In the genomic region with DNA sequence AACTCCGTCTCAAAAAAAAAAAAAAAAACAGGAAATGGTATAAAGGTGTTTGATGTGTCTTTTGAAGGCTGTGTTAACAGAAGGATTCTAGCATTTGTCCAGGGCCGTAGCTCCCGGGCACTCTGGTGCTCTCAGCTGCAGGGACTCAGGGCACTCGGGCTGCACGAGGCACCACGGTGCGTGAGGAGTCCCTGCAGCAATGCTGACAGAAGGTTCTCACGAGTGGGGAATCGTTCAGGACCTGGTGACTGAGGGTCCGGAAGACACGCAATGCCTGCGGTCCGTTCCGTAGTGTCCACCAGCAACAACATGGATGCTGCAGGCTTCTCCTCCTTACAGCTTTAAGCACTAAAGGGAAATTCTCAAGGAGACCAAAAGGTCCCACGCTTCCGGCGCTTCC, we compare ENCODE assay signal across 30 cellular contexts. TPM values are rescaled to one million over a fixed set of nuclear protein-coding genes. Genes with fewer than 3 reads are reported as not detected.
DNase-seq lines count a peak whose midpoint lies in the region; ATAC-seq, FAIRE-seq and TF ChIP-seq lines count a peak whose summit lies in the region.
"Had no signal": no experiment of that assay in that cellular context is flagged by ENCODE, and none has a peak within 500 bp of the region (broad histone marks: within the 10 kb centered on the region; RNA-seq: fewer than 3 reads in every experiment).

No MANE protein-coding gene starts in this region.

- FAIRE-seq in endothelial cell of umbilical vein (lab: Jason Lieb, UNC) = no peak
- FAIRE-seq: colon, GM12892, islet of Langerhans had no signal

- no peaks in the 10 kb centered on the region for H3K27me3 ChIP-seq in HL-60 (ENCODE audit: insufficient read depth, poor library complexity, severe bottlenecking)
- no peaks in the 10 kb centered on the region for H3K27me3 ChIP-seq in endothelial cell of umbilical vein (ENCODE audit: control insufficient read depth in 2 of 2, insufficient read depth in 2 of 2, low read length in 2 of 2)
- no peaks in the 10 kb centered on the region for H3K27me3 ChIP-seq in smooth muscle cell (ENCODE audit: low read depth)
- no peaks in the 10 kb centered on the region for H3K27me3 ChIP-seq in CD8-positive, alpha-beta T cell (ENCODE audit: insufficient read depth, low read length)
- H3K27me3 ChIP-seq: neutrophil, stomach, tibial nerve had no signal

- H3K4me1 Mint-ChIP-seq in activated CD8-positive, alpha-beta T cell treated with anti-CD3 and anti-CD28 coated beads for 36 hours (ENCODE audit: low read depth) = peaks cover 3% of the 10 kb centered on the region
- H3K4me1 Mint-ChIP-seq in CD8-positive, alpha-beta T cell (ENCODE audit: low read depth) = peaks cover 2% of the 10 kb centered on the region

- WGBS in smooth muscle cell (ENCODE audit: low lambda C conversion rate) = 95% methylated on average over 15 of the region's 17 CpGs

- H3F3A ChIP-seq in smooth muscle cell (ENCODE audit: low read depth) = peaks cover 55% of the 10 kb centered on the region

- TSS peak; percentile 2 for BruUV-seq in endothelial cell of umbilical vein (replicated peaks; lab: Mats Ljungman, UMichigan)

- H3K9me3 Mint-ChIP-seq in activated CD8-positive, alpha-beta T cell treated with anti-CD3 and anti-CD28 coated beads for 36 hours = no peaks in the 10 kb centered on the region
- H3K9me3 Mint-ChIP-seq in CD8-positive, alpha-beta T cell = no peaks in the 10 kb centered on the region
- H3K9me3 Mint-ChIP-seq: activated CD4-positive, alpha-beta memory T cell treated with anti-CD3 and anti-CD28 coated beads for 36 hours; activated naive CD4-positive, alpha-beta T cell treated with anti-CD3 and anti-CD28 coated beads, Interleukin-2, amount 50 U/mL, for 24 hours; activated T-helper 1 cell treated with anti-CD3 and anti-CD28 coated beads, Interleukin-12 subunit alpha, Interleukin-12 subunit beta, Interleukin-2, Interleukin-4 antibody, amounts not matched to agents 30 ng/mL and 10 ng/mL and 1 ng/mL, durations not matched to agents 14 hours and 24 hours and 36 hours had no signal

- peak overlapping the region; percentile 77 for H3K27ac ChIP-seq in HL-60 (replicated peaks)
- H3K27ac ChIP-seq in endothelial cell of umbilical vein (ENCODE audit: insufficient read depth, low read depth, low read length) = peak overlapping the region; percentile 96
- peak overlapping the region; percentile 95 for H3K27ac ChIP-seq in smooth muscle cell (ENCODE audit: low read depth)
- H3K27ac ChIP-seq in CD8-positive, alpha-beta T cell (ENCODE audit: low read depth, low read length) = no peak overlapping the region
- H3K27ac ChIP-seq: PC-9 had no signal

- no peak overlapping the region for H2AFZ ChIP-seq in endothelial cell of umbilical vein (ENCODE audit: low read depth, low read length)
- H2AFZ ChIP-seq in smooth muscle cell (ENCODE audit: low read depth) = no peak overlapping the region
- H2AFZ ChIP-seq: PC-9 had no signal

- H3K36me3 ChIP-seq in endothelial cell of umbilical vein (ENCODE audit: control insufficient read depth in 2 of 2, extremely low read depth in 1 of 2, insufficient read depth in 2 of 2, low read length in 2 of 2) = peaks cover 14 to 19% of the 10 kb centered on the region in 2 experiments
- no peaks in the 10 kb centered on the region for H3K36me3 ChIP-seq in smooth muscle cell (ENCODE audit: low read depth)
- H3K36me3 ChIP-seq in CD8-positive, alpha-beta T cell (ENCODE audit: insufficient read depth, low read length) = peaks cover 32% of the 10 kb centered on the region

- no peaks in the 10 kb centered on the region for H3K9me3 ChIP-seq in endothelial cell of umbilical vein (replicated peaks; ENCODE audit: control insufficient read depth, insufficient read depth, low read length)
- H3K9me3 ChIP-seq in smooth muscle cell (replicated peaks; ENCODE audit: low read depth) = no peaks in the 10 kb centered on the region
- H3K9me3 ChIP-seq in CD8-positive, alpha-beta T cell (ENCODE audit: low read length) = no peaks in the 10 kb centered on the region
- H3K9me3 ChIP-seq: Caco-2, HAP-1, neutrophil, prostate gland, stomach, tibial nerve had no signal

- H3K4me1 ChIP-seq in endothelial cell of umbilical vein (ENCODE audit: control insufficient read depth, extremely low read depth, insufficient read depth, low read length) (peaks cover 69% of the 10 kb centered on the region), smooth muscle cell (ENCODE audit: low read depth) (peaks cover 19% of the 10 kb centered on the region)
- H3K4me1 ChIP-seq in CD8-positive, alpha-beta T cell (ENCODE audit: insufficient read depth, low read length) = no peaks in the 10 kb centered on the region
- H3K4me1 ChIP-seq: Caco-2, HAP-1 had no signal

- H3K9me1 ChIP-seq in endothelial cell of umbilical vein (replicated peaks; ENCODE audit: control insufficient read depth, extremely low read depth, insufficient read depth, low read length) = no peaks in the 10 kb centered on the region

- H3K79me2 ChIP-seq in endothelial cell of umbilical vein (ENCODE audit: control insufficient read depth, insufficient read depth, low read length) = peaks cover 20% of the 10 kb centered on the region
- peaks cover 13% of the 10 kb centered on the region for H3K79me2 ChIP-seq in smooth muscle cell (ENCODE audit: low read depth)

- DNase-seq in HL-60 (ENCODE audit: low read depth in 1 of 2, low spot score in 1 of 2) = no peak
- peak; percentile 23 for DNase-seq in NB4 (ENCODE audit: low read depth)
- DNase-seq in endothelial cell of umbilical vein (ENCODE audit: low read depth, low spot score) = no peak
- no peak for DNase-seq in smooth muscle cell (lab: John Stamatoyannopoulos, UW; ENCODE audit: unreplicated experiment)
- DNase-seq in NCI-H1092 treated with DMSO at 0.1 percent for 48 hours (lab: John Stamatoyannopoulos, UW) = no peak
- no peak for DNase-seq in activated CD8-positive, alpha-beta T cell treated with anti-CD3 and anti-CD28 coated beads for 36 hours
- no peak for DNase-seq in CD8-positive, alpha-beta T cell
- DNase-seq: activated CD4-positive, alpha-beta memory T cell treated with anti-CD3 and anti-CD28 coated beads for 36 hours; activated CD4-positive, alpha-beta T cell treated with anti-CD3 and anti-CD28 coated beads for 1 hour; activated CD8-positive, alpha-beta memory T cell treated with anti-CD3 and anti-CD28 coated beads, Interleukin-2, amount 50 U/mL, for 48 hours; C1 segment of cervical spinal cord; Caco-2; effector CD4-positive, alpha-beta T cell; left ventricle myocardium superior; NCI-H1930; NCI-H510A treated with DMSO at 0.1 percent for 48 hours; SHP77 treated with DMSO at 0.1 percent for 48 hours; stimulated activated CD4-positive, alpha-beta T cell treated with anti-CD3 and anti-CD28 coated beads, Interleukin-4, amount 100 ng/mL, for 1 hour; stomach had no signal

- no peaks in the 10 kb centered on the region for H3K27me3 Mint-ChIP-seq in activated CD8-positive, alpha-beta T cell treated with anti-CD3 and anti-CD28 coated beads for 36 hours
- no peaks in the 10 kb centered on the region for H3K27me3 Mint-ChIP-seq in CD8-positive, alpha-beta T cell (ENCODE audit: low read depth)
- H3K27me3 Mint-ChIP-seq: activated CD4-positive, alpha-beta memory T cell treated with anti-CD3 and anti-CD28 coated beads for 36 hours; activated naive CD4-positive, alpha-beta T cell treated with anti-CD3 and anti-CD28 coated beads, Interleukin-2, amount 50 U/mL, for 24 hours had no signal

- TF ChIP-seq POLR2A in NB4 (IDR thresholded peaks at IDR 0.05; ENCODE audit: extremely low read depth, insufficient read length) = no peak
- no peak for TF ChIP-seq POLR2A in endothelial cell of umbilical vein (IDR thresholded peaks at IDR 0.05; ENCODE audit: low read depth, low read length)

- no peak overlapping the region for H3K9ac ChIP-seq in endothelial cell of umbilical vein (replicated peaks; ENCODE audit: extremely low read depth, insufficient read depth, low read length)
- no peak overlapping the region for H3K9ac ChIP-seq in smooth muscle cell (ENCODE audit: low read depth)

- peaks cover 21% of the 10 kb centered on the region for H3K36me3 Mint-ChIP-seq in activated CD8-positive, alpha-beta T cell treated with anti-CD3 and anti-CD28 coated beads for 36 hours (ENCODE audit: low read depth)
- peaks cover 80% of the 10 kb centered on the region for H3K36me3 Mint-ChIP-seq in CD8-positive, alpha-beta T cell

- H3K27ac Mint-ChIP-seq in activated CD8-positive, alpha-beta T cell treated with anti-CD3 and anti-CD28 coated beads for 36 hours = no peak overlapping the region
- H3K27ac Mint-ChIP-seq in CD8-positive, alpha-beta T cell = no peak overlapping the region
- H3K27ac Mint-ChIP-seq: activated CD4-positive, alpha-beta memory T cell treated with anti-CD3 and anti-CD28 coated beads for 36 hours; activated naive CD4-positive, alpha-beta T cell treated with anti-CD3 and anti-CD28 coated beads, Interleukin-2, amount 50 U/mL, for 24 hours; activated T-helper 1 cell treated with anti-CD3 and anti-CD28 coated beads, Interleukin-12 subunit alpha, Interleukin-12 subunit beta, Interleukin-2, Interleukin-4 antibody, amounts not matched to agents 30 ng/mL and 10 ng/mL and 1 ng/mL, durations not matched to agents 14 hours and 24 hours and 36 hours had no signal

- TF ChIP-seq CTCF in HL-60 (IDR thresholded peaks at IDR 0.05; ENCODE audit: insufficient read depth, low read length) (no peak), NB4 (IDR thresholded peaks at IDR 0.05; ENCODE audit: low read depth, low read length) (no peak), endothelial cell of umbilical vein (IDR thresholded peaks at IDR 0.05; ENCODE audit: extremely low read depth in 1 of 2, insufficient read depth in 1 of 2, low read depth in 1 of 2, low read length in 2 of 2) (no peak), smooth muscle cell (IDR thresholded peaks at IDR 0.05; ENCODE audit: borderline replicate concordance, insufficient read depth, poor library complexity, severe bottlenecking) (no peak)
- TF ChIP-seq CTCF in activated CD8-positive, alpha-beta T cell treated with anti-CD3 and anti-CD28 coated beads for 36 hours (IDR thresholded peaks at IDR 0.05) = no peak
- no peak for TF ChIP-seq CTCF in CD8-positive, alpha-beta T cell (IDR thresholded peaks at IDR 0.05)

- no peak for ATAC-seq in activated CD8-positive, alpha-beta T cell treated with anti-CD3 and anti-CD28 coated beads for 36 hours
- ATAC-seq in CD8-positive, alpha-beta T cell = no peak
- ATAC-seq: left ventricle myocardium superior, sciatic nerve had no signal

- no peak overlapping the region for H3K4me2 ChIP-seq in endothelial cell of umbilical vein (ENCODE audit: insufficient read depth, low read length)
- peak overlapping the region; percentile 67 for H3K4me2 ChIP-seq in smooth muscle cell
- H3K4me2 ChIP-seq: PC-9 had no signal

- intact Hi-C loops in endothelial cell of umbilical vein (cut with micrococcal nuclease) = loop anchor here (5.0 kb wide), 1 partner anchor 38 kb away; no protein-coding TSS in a partner anchor
- intact Hi-C loops in activated CD8-positive, alpha-beta T cell treated with anti-CD3 and anti-CD28 coated beads for 36 hours (cut with micrococcal nuclease) = no loop called here
- intact Hi-C loops in CD8-positive, alpha-beta T cell (cut with DNase I, micrococcal nuclease) = no loop called here

- CTCF ChIA-PET in endothelial cell of umbilical vein (lab: Charles Lee) = interaction anchor here (1.0 kb wide), 1 partner anchor 37 kb away, joined by 4 read pairs; no protein-coding TSS in a partner anchor
- CTCF ChIA-PET in activated CD8-positive, alpha-beta T cell treated with anti-CD3 and anti-CD28 coated beads for 36 hours (lab: Charles Lee) = interaction anchor here (0.9 to 1.5 kb wide), 2 partner anchors 36 kb away, joined by 3 read pairs; no protein-coding TSS in a partner anchor
- CTCF ChIA-PET in CD8-positive, alpha-beta T cell (lab: Charles Lee) = interaction anchor here (1.1 to 1.5 kb wide), 3 partner anchors 19 to 46 kb away, joined by 3 to 5 read pairs (median 4); no protein-coding TSS in a partner anchor

- dilution Hi-C loops in endothelial cell of umbilical vein (cut with MboI; ENCODE audit: extremely low pct_ligation_motif_present, low sequenced_read_pairs) = no loop called here

- H3K4me3 Mint-ChIP-seq in activated CD8-positive, alpha-beta T cell treated with anti-CD3 and anti-CD28 coated beads for 36 hours = no peak overlapping the region
- no peak overlapping the region for H3K4me3 Mint-ChIP-seq in CD8-positive, alpha-beta T cell
- H3K4me3 Mint-ChIP-seq: activated CD4-positive, alpha-beta memory T cell treated with anti-CD3 and anti-CD28 coated beads for 36 hours; activated naive CD4-positive, alpha-beta T cell treated with anti-CD3 and anti-CD28 coated beads, Interleukin-2, amount 50 U/mL, for 24 hours; activated T-helper 1 cell treated with anti-CD3 and anti-CD28 coated beads, Interleukin-12 subunit alpha, Interleukin-12 subunit beta, Interleukin-2, Interleukin-4 antibody, amounts not matched to agents 30 ng/mL and 10 ng/mL and 1 ng/mL, durations not matched to agents 14 hours and 24 hours and 36 hours had no signal

- no peak overlapping the region for H3K4me3 ChIP-seq in HL-60 (replicated peaks; ENCODE audit: insufficient read depth, low read length)
- H3K4me3 ChIP-seq in NB4 (ENCODE audit: low read depth, low read length) = no peak overlapping the region
- no peak overlapping the region for H3K4me3 ChIP-seq in endothelial cell of umbilical vein (replicated peaks in 1 of 3; ENCODE audit: insufficient read depth in 1 of 3, low read depth in 1 of 3, low read length in 3 of 3)
- no peak overlapping the region for H3K4me3 ChIP-seq in smooth muscle cell
- no peak overlapping the region for H3K4me3 ChIP-seq in CD8-positive, alpha-beta T cell (ENCODE audit: low read depth, low read length)
- H3K4me3 ChIP-seq: HAP-1, PC-9, prostate gland, stomach, tibial nerve had no signal

- POLR2A ChIA-PET in endothelial cell of umbilical vein (lab: Charles Lee) = interaction anchor here (0.6 kb wide), 1 partner anchor 65 kb away, joined by 4 read pairs; no protein-coding TSS in a partner anchor
- POLR2A ChIA-PET in activated CD8-positive, alpha-beta T cell treated with anti-CD3 and anti-CD28 coated beads for 36 hours (lab: Charles Lee) = interaction anchor here (0.7 to 0.9 kb wide), 2 partner anchors 12 to 291 kb away, joined by 3 to 4 read pairs; a partner anchor contains a TSS
- POLR2A ChIA-PET in CD8-positive, alpha-beta T cell (lab: Charles Lee) = no interaction called here

- H4K20me1 ChIP-seq in endothelial cell of umbilical vein (replicated peaks; ENCODE audit: control insufficient read depth, extremely low read depth, insufficient read depth, low read length) = no peaks in the 10 kb centered on the region
- H4K20me1 ChIP-seq in smooth muscle cell (ENCODE audit: low read depth) = no peaks in the 10 kb centered on the region

RNA-seq across cellular contexts. Expression of a gene that starts 12.6 kb away (rescaled TPM):
- total RNA-seq in endothelial cell of umbilical vein (50.2 and 54.3 TPM in 2 replicates), smooth muscle cell (17.9 and 19.4 TPM in 2 replicates)
- polyA plus RNA-seq in endothelial cell of umbilical vein (35.4 and 40.4 TPM in 2 replicates), smooth muscle cell (25.4 and 28.5 TPM in 2 replicates)
- 18.0 and 31.7 TPM in 2 replicates for polyA plus RNA-seq in endothelial cell of umbilical vein (2011; cell fraction: cytosol; rRNA removed)
- polyA plus RNA-seq in endothelial cell of umbilical vein (2011; cell fraction: nucleus; rRNA removed) = 58.5 and 65.6 TPM in 2 replicates
- 17.9 and 28.1 TPM in 2 replicates for polyA plus RNA-seq in endothelial cell of umbilical vein (2012)
- 21.6 and 30.8 TPM in 2 replicates for polyA minus RNA-seq in endothelial cell of umbilical vein
- 7.8 TPM for polyA minus RNA-seq in endothelial cell of umbilical vein (2011; cell fraction: cytosol; rRNA and poly(A)+ RNA removed)
- polyA minus RNA-seq in endothelial cell of umbilical vein (2011; cell fraction: nucleus; rRNA and poly(A)+ RNA removed) = 34.6 and 44.7 TPM in 2 replicates
- total RNA-seq in activated CD8-positive, alpha-beta T cell treated with anti-CD3 and anti-CD28 coated beads for 36 hours = 10 to 100 TPM; 40.5 to 42.7 TPM
- total RNA-seq in CD8-positive, alpha-beta T cell = 10 to 100 TPM; 21.7 to 23.5 TPM

RNA-seq across cellular contexts. Expression of a gene that starts 36.6 kb away (rescaled TPM):
- total RNA-seq in endothelial cell of umbilical vein (0.58 and 0.71 TPM in 2 replicates), smooth muscle cell (0.63 and 2.2 TPM in 2 replicates)
- polyA plus RNA-seq in endothelial cell of umbilical vein (0.32 and 0.46 TPM in 2 replicates), smooth muscle cell (0.56 and 0.72 TPM in 2 replicates)
- 0.06 and 0.10 TPM in 2 replicates for polyA plus RNA-seq in endothelial cell of umbilical vein (2011; cell fraction: cytosol; rRNA removed)
- 0.43 and 0.87 TPM in 2 replicates for polyA plus RNA-seq in endothelial cell of umbilical vein (2011; cell fraction: nucleus; rRNA removed)
- polyA plus RNA-seq in endothelial cell of umbilical vein (2012) = 0.12 and 0.25 TPM in 2 replicates
- polyA minus RNA-seq in endothelial cell of umbilical vein = 0.41 TPM in 1 of 2 replicates, not detected in the other
- 1.1 TPM for polyA minus RNA-seq in endothelial cell of umbilical vein (2011; cell fraction: cytosol; rRNA and poly(A)+ RNA removed)
- polyA minus RNA-seq in endothelial cell of umbilical vein (2011; cell fraction: nucleus; rRNA and poly(A)+ RNA removed) = 0.67 and 1.4 TPM in 2 replicates
- total RNA-seq in activated CD8-positive, alpha-beta T cell treated with anti-CD3 and anti-CD28 coated beads for 36 hours = under 1 TPM in 1 of 2 experiments, not detected in 1; 0.32 TPM
- total RNA-seq in CD8-positive, alpha-beta T cell = under 1 TPM; 0.36 to 0.38 TPM

RNA-seq across cellular contexts. Expression of a gene that starts 52.2 kb away (rescaled TPM):
- total RNA-seq in endothelial cell of umbilical vein (6,127 and 6,180 TPM in 2 replicates), smooth muscle cell (6,157 and 6,793 TPM in 2 replicates)
- polyA plus RNA-seq in endothelial cell of umbilical vein (7,850 and 10,663 TPM in 2 replicates), smooth muscle cell (5,089 and 5,332 TPM in 2 replicates)
- 8,486 and 8,491 TPM in 2 replicates for polyA plus RNA-seq in endothelial cell of umbilical vein (2011; cell fraction: cytosol; rRNA removed)
- 3,539 and 4,015 TPM in 2 replicates for polyA plus RNA-seq in endothelial cell of umbilical vein (2011; cell fraction: nucleus; rRNA removed)
- polyA plus RNA-seq in endothelial cell of umbilical vein (2012) = 6,029 and 7,831 TPM in 2 replicates
- 1,957 and 3,242 TPM in 2 replicates for polyA minus RNA-seq in endothelial cell of umbilical vein
- 776 TPM for polyA minus RNA-seq in endothelial cell of umbilical vein (2011; cell fraction: cytosol; rRNA and poly(A)+ RNA removed)
- polyA minus RNA-seq in endothelial cell of umbilical vein (2011; cell fraction: nucleus; rRNA and poly(A)+ RNA removed) = 664 and 1,635 TPM in 2 replicates
- 1,000 to 10,000 TPM; 4,606 to 4,756 TPM for total RNA-seq in activated CD8-positive, alpha-beta T cell treated with anti-CD3 and anti-CD28 coated beads for 36 hours
- total RNA-seq in CD8-positive, alpha-beta T cell = 1,000 to 10,000 TPM; 1,370 to 1,375 TPM
